ENCODE assay signal across 13 cellular contexts in genomic region chr15:101746697-101747073, GRCh38. TPM values are rescaled to one million over a fixed set of nuclear protein-coding genes. Genes with fewer than 3 reads are reported as not detected.
DNase-seq lines count a peak whose midpoint lies in the region; ATAC-seq and TF ChIP-seq lines count a peak whose summit lies in the region.
"Not testable (repeated sequence)": the region's sequence is repeated elsewhere in the genome, so short reads cannot be mapped to it uniquely, and the experiment has no call there.
"Had no signal": no experiment of that assay in that cellular context is flagged by ENCODE, and none has a peak within 500 bp of the region (broad histone marks: within the 10 kb centered on the region; RNA-seq: fewer than 3 reads in every experiment).

No MANE protein-coding gene starts in this region.

- not testable (repeated sequence) for H3K27ac ChIP-seq in CD4-positive, CD25-positive, alpha-beta regulatory T cell (ENCODE audit: insufficient read depth, low read length, poor library complexity, severe bottlenecking); H9 (ENCODE audit: insufficient read length, low read depth, low read length); psoas muscle

- not testable (repeated sequence) for H3K23ac ChIP-seq in H9 (ENCODE audit: insufficient read length, low read depth, low read length)

- not testable (repeated sequence) for H2BK20ac ChIP-seq in H9 (ENCODE audit: low read depth, low read length, poor library complexity, severe bottlenecking)

- not testable (repeated sequence) for TF ChIP-seq CTCF in H9 (conservative IDR thresholded peaks at IDR 0.05); WTC11 (IDR thresholded peaks at IDR 0.05); psoas muscle (IDR thresholded peaks at IDR 0.05)

- H2BK15ac ChIP-seq in H9 (ENCODE audit: low read depth, low read length) = not testable (repeated sequence)

- not testable (repeated sequence) for H3K27me3 ChIP-seq in CD4-positive, CD25-positive, alpha-beta regulatory T cell (ENCODE audit: control insufficient read depth, insufficient read depth, low read length); H9 (ENCODE audit: insufficient read depth, low read length); psoas muscle (ENCODE audit: insufficient read depth in 3 of 3, low read length in 2 of 3)

- not testable (repeated sequence) for H2BK120ac ChIP-seq in H9 (ENCODE audit: low read depth, low read length, poor library complexity, severe bottlenecking)

- H3K4me1 ChIP-seq in CD4-positive, CD25-positive, alpha-beta regulatory T cell (ENCODE audit: control insufficient read depth, insufficient read depth, low read length, poor library complexity, severe bottlenecking); H9 (ENCODE audit: insufficient read depth, low read length); psoas muscle: not testable (repeated sequence)

- H3K36me3 ChIP-seq in CD4-positive, CD25-positive, alpha-beta regulatory T cell (ENCODE audit: control insufficient read depth, insufficient read depth, low read length); psoas muscle (ENCODE audit: insufficient read depth in 1 of 2, low read depth in 1 of 2): not testable (repeated sequence)

- H3K23me2 ChIP-seq in H9 (ENCODE audit: insufficient read length, low read depth, low read length, poor library complexity, severe bottlenecking) = not testable (repeated sequence)

- H3K9ac ChIP-seq in H9 (ENCODE audit: extremely low read depth, insufficient read length, low read length) = not testable (repeated sequence)

- not testable (repeated sequence) for ATAC-seq in CD4-positive, CD25-positive, alpha-beta regulatory T cell (ENCODE audit: low read depth in 2 of 2)
- ATAC-seq in GM19372 (IDR thresholded peaks at IDR 0.05; ENCODE audit: low read depth, unreplicated experiment) (peak; percentile 17), HG03159 (IDR thresholded peaks at IDR 0.05; ENCODE audit: unreplicated experiment) (peak; percentile 34), WTC11 (peak; percentile 87), left ventricle myocardium superior (peak; percentile 39), psoas muscle (peak in 3 of 4 donors; percentile 23 to 40 (median 30))
- peak; percentile 8 for ATAC-seq in activated naive CD8-positive, alpha-beta T cell treated with anti-CD3 and anti-CD28 coated beads, Interleukin-2, amount 50 U/mL, for 24 hours

- POLR2A ChIA-PET in WTC11 (lab: Charles Lee) = not testable (repeated sequence)

- not testable (repeated sequence) for H3K27me3 Mint-ChIP-seq in CD4-positive, CD25-positive, alpha-beta regulatory T cell; H9 (ENCODE audit: low read depth); WTC11 (ENCODE audit: low read depth); activated naive CD8-positive, alpha-beta T cell treated with anti-CD3 and anti-CD28 coated beads, Interleukin-2, amount 50 U/mL, for 24 hours

- no CpG with 5 or more reads among the region's 20 CpGs for WGBS in H9 (ENCODE audit: extremely low coverage, insufficient read length, low lambda C conversion rate)
- no CpG with 5 or more reads among the region's 20 CpGs for WGBS in psoas muscle, 3 donors

- H2BK12ac ChIP-seq in H9 (ENCODE audit: insufficient read length, low read depth, low read length) = not testable (repeated sequence)

- not testable (repeated sequence) for H3K4me3 ChIP-seq in CD4-positive, CD25-positive, alpha-beta regulatory T cell (ENCODE audit: low read depth, low read length)
- peak overlapping the region; percentile 58 for H3K4me3 ChIP-seq in psoas muscle

- H4K8ac ChIP-seq in H9 (replicated peaks; ENCODE audit: insufficient read length, low read depth, low read length) = not testable (repeated sequence)

- not testable (repeated sequence) for H3K4me2 ChIP-seq in H9 (ENCODE audit: insufficient read depth, insufficient read length, low read length)

- not testable (repeated sequence) for H2BK5ac ChIP-seq in H9 (ENCODE audit: insufficient read length, low read length)

- CTCF ChIA-PET in WTC11 (lab: Charles Lee) = interaction anchor here (1.3 kb wide), 1 partner anchor 23 kb away, joined by 5 read pairs; the partner anchor contains the start of gene TARS3

- intact Hi-C loops in left ventricle myocardium superior (cut with micrococcal nuclease); psoas muscle (cut with DNase I): not testable (repeated sequence)

- H3K9me3 ChIP-seq in CD4-positive, CD25-positive, alpha-beta regulatory T cell (ENCODE audit: control insufficient read depth in 2 of 2, low read length in 2 of 2); H9 (ENCODE audit: control insufficient read depth, low read depth, low read length); psoas muscle: not testable (repeated sequence)

- H2AFZ ChIP-seq in H9 (ENCODE audit: low read length) = not testable (repeated sequence)

- not testable (repeated sequence) for H3T11ph ChIP-seq in H9 (ENCODE audit: low read length)

- DNase-seq in CD4-positive, CD25-positive, alpha-beta regulatory T cell; H9; WTC11 (ENCODE audit: low spot score); activated naive CD8-positive, alpha-beta T cell treated with anti-CD3 and anti-CD28 coated beads, Interleukin-2, amount 50 U/mL, for 24 hours; left ventricle myocardium superior; psoas muscle: not testable (repeated sequence)

- H3K18ac ChIP-seq in H9 (ENCODE audit: insufficient read length, low read depth, low read length) = not testable (repeated sequence)

- not testable (repeated sequence) for H3K4ac ChIP-seq in H9 (ENCODE audit: low read depth, low read length)

- peaks cover 5 to 15% (median 8%) of the 10 kb centered on the region in 4 donors for H3K4me1 Mint-ChIP-seq in CD4-positive, CD25-positive, alpha-beta regulatory T cell
- not testable (repeated sequence) for H3K4me1 Mint-ChIP-seq in H9; WTC11; activated naive CD8-positive, alpha-beta T cell treated with anti-CD3 and anti-CD28 coated beads, Interleukin-2, amount 50 U/mL, for 24 hours

- peak overlapping the region in 3 of 4 donors; percentile 38 to 86 (median 80) for H3K4me3 Mint-ChIP-seq in CD4-positive, CD25-positive, alpha-beta regulatory T cell
- H3K4me3 Mint-ChIP-seq in H9 (peak overlapping the region; percentile 63 to 76), WTC11 (peak overlapping the region; percentile 67)
- H3K4me3 Mint-ChIP-seq in activated naive CD8-positive, alpha-beta T cell treated with anti-CD3 and anti-CD28 coated beads, Interleukin-2, amount 50 U/mL, for 24 hours = peak overlapping the region; percentile 69

- H3K79me2 ChIP-seq in H9 (ENCODE audit: insufficient read depth, low read length) = not testable (repeated sequence)

- H3K79me1 ChIP-seq in H9 (ENCODE audit: insufficient read depth, low read depth, low read length, poor library complexity, severe bottlenecking) = not testable (repeated sequence)

- H2AK5ac ChIP-seq in H9 (ENCODE audit: insufficient read length, low read length) = not testable (repeated sequence)

- not testable (repeated sequence) for H4K5ac ChIP-seq in H9 (ENCODE audit: insufficient read length, low read depth, low read length)

- H3K56ac ChIP-seq in H9 (ENCODE audit: insufficient read length, low read depth, low read length) = not testable (repeated sequence)

- not testable (repeated sequence) for H4K20me1 ChIP-seq in H9 (ENCODE audit: control insufficient read depth, insufficient read depth, insufficient read length)

- not testable (repeated sequence) for H3K27ac Mint-ChIP-seq in CD4-positive, CD25-positive, alpha-beta regulatory T cell; H9; WTC11
- H3K27ac Mint-ChIP-seq in activated naive CD8-positive, alpha-beta T cell treated with anti-CD3 and anti-CD28 coated beads, Interleukin-2, amount 50 U/mL, for 24 hours = peak overlapping the region; percentile 59

- H4K91ac ChIP-seq in H9 (ENCODE audit: insufficient read length, low read depth, low read length) = not testable (repeated sequence)

- H3K14ac ChIP-seq in H9 (ENCODE audit: insufficient read depth, low read length) = not testable (repeated sequence)

- not testable (repeated sequence) for H3K9me3 Mint-ChIP-seq in CD4-positive, CD25-positive, alpha-beta regulatory T cell; WTC11; activated naive CD8-positive, alpha-beta T cell treated with anti-CD3 and anti-CD28 coated beads, Interleukin-2, amount 50 U/mL, for 24 hours
- H3K9me3 Mint-ChIP-seq in H9 = peaks cover 9 to 13% of the 10 kb centered on the region in 2 experiments

- H3K36me3 Mint-ChIP-seq in CD4-positive, CD25-positive, alpha-beta regulatory T cell; H9 (ENCODE audit: insufficient read depth in 1 of 3, low read depth in 3 of 3); WTC11; activated naive CD8-positive, alpha-beta T cell treated with anti-CD3 and anti-CD28 coated beads, Interleukin-2, amount 50 U/mL, for 24 hours (ENCODE audit: low read depth): not testable (repeated sequence)

RNA-seq across cellular contexts. Expression of gene TARS3, which starts 22.4 kb away (rescaled TPM):
- total RNA-seq in CD4-positive, CD25-positive, alpha-beta regulatory T cell = 15.9 TPM
- 10 to 100 TPM in 1 of 4 donors, 1 to 10 TPM in 3; 6.5 to 10.1 (median 8.1) TPM for polyA plus RNA-seq in CD4-positive, CD25-positive, alpha-beta regulatory T cell
- total RNA-seq in H9 (2021) (14.1 and 14.9 TPM in 2 replicates), WTC11 (2021) (9.5 to 10.6 TPM (median 10.4 TPM) in 3 replicates), left ventricle myocardium superior (35.0 TPM), psoas muscle (10 to 100 TPM; 31.6 to 40.2 (median 35.7) TPM)
- 10 to 100 TPM; 11.1 to 38.0 (median 21.1) TPM for polyA plus RNA-seq in psoas muscle

RNA-seq across cellular contexts. Expression of gene OR4F6, which starts 56.6 kb away (rescaled TPM):
- total RNA-seq in CD4-positive, CD25-positive, alpha-beta regulatory T cell = not detected
- polyA plus RNA-seq in CD4-positive, CD25-positive, alpha-beta regulatory T cell = not detected
- total RNA-seq in H9 (2021) = not detected in 2 replicates
- total RNA-seq in WTC11 (2021) = not detected in 3 replicates
- not detected for total RNA-seq in left ventricle myocardium superior
- total RNA-seq in psoas muscle = not detected
- polyA plus RNA-seq in psoas muscle = not detected
- total RNA-seq: astrocyte, Calu3, dermis microvascular lymphatic vessel endothelial cell, HT-29, mesenteric fat pad had no signal
